ENCODE assay signal across 8 cellular contexts in the genomic region with DNA sequence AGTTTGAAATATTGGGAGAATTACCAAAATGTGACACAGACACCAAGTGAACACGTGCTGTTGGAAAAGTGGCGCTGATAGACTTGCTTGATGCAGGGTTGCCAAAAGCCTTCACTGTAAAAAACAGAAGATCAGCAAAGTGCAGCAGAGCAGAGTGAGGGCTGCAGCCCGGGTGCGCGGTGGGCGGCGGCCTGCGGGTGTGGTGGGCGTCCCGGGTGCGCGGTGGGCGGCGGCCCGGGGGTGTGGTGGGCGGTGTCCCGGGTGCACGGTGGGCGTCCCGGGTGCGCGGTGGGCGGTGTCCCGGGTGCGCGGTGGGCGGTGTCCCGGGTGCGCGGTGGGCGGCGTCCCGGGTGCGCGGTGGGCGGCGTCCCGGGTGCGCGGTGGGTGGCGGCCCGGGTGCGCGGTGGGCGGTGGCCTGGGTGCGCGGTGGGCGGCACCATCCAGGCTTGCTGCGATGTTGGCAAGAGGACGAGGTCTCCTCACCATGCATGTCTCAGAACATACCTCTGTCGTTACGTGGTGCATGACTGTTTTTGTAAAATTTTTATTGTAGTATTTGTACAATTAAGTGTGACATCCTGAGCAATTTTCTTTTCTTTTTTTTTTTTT. TPM values are rescaled to one million over a fixed set of nuclear protein-coding genes. Genes with fewer than 3 reads are reported as not detected.
DNase-seq lines count a peak whose midpoint lies in the region; ATAC-seq and TF ChIP-seq lines count a peak whose summit lies in the region.

No MANE protein-coding gene starts in this region.

- no peak overlapping the region for H3K9ac ChIP-seq in IMR-90 (ENCODE audit: low read depth, low read length)

- CTCF ChIA-PET in IMR-90 (lab: Yijun Ruan, JAX): no interaction called here

- peak; percentile 94 for ATAC-seq in IMR-90 (ENCODE audit: low read depth)
- ATAC-seq in upper lobe of left lung (ENCODE audit: low FRiP score in 2 of 2): peak in 1 of 2 donors; percentile 67
- no peak for ATAC-seq in gastrocnemius medialis

- POLR2A ChIA-PET in IMR-90 (lab: Charles Lee; ENCODE audit: unreplicated experiment): no interaction called here

- H2BK120ac ChIP-seq in IMR-90 (ENCODE audit: low read depth, low read length): no peak overlapping the region

- H4K91ac ChIP-seq in IMR-90 (ENCODE audit: insufficient read depth, low read depth, low read length): no peak overlapping the region

- TF ChIP-seq RAD21 in IMR-90 (IDR thresholded peaks at IDR 0.05; ENCODE audit: low read length): no peak

- H3K4me2 ChIP-seq in IMR-90 (ENCODE audit: low read depth, low read length): peak overlapping the region; percentile 66
- H3K4me2 ChIP-seq in hepatocyte: peak overlapping the region; percentile 65

- H3K56ac ChIP-seq in IMR-90 (ENCODE audit: extremely low read depth, insufficient read depth, low read length): no peak overlapping the region

- no peaks in the 10 kb centered on the region; a peak in 1 of 4 replicates for H3K79me1 ChIP-seq in IMR-90 (ENCODE audit: low read depth in 1 of 2, low read length in 2 of 2)

- H4K8ac ChIP-seq in IMR-90 (ENCODE audit: low read depth in 2 of 2, low read length in 2 of 2): no peak overlapping the region

- peak overlapping the region; percentile 64 for H3K4me3 ChIP-seq in ACC112 (ENCODE audit: low read depth, low read length)
- H3K4me3 ChIP-seq in IMR-90 (ENCODE audit: insufficient read depth, low read depth, low read length): peak overlapping the region; percentile 24
- H3K4me3 ChIP-seq in hepatocyte: no peak overlapping the region
- H3K4me3 ChIP-seq in upper lobe of left lung: peak overlapping the region in 3 of 4 donors; percentile 2 to 21 (median 13)
- H3K4me3 ChIP-seq in gastrocnemius medialis: no peak overlapping the region

- no peak overlapping the region for H3K18ac ChIP-seq in IMR-90 (ENCODE audit: low read depth, low read length)

- H2BK5ac ChIP-seq in IMR-90 (ENCODE audit: low read depth, low read length, poor library complexity, severe bottlenecking): no peak overlapping the region

- peaks cover 8% of the 10 kb centered on the region for H3K36me3 Mint-ChIP-seq in activated T-cell treated with anti-CD3 and anti-CD28 coated beads, Interleukin-2, amount 50 U/mL, for 24 hours (ENCODE audit: low read depth)

- peaks cover 17% of the 10 kb centered on the region for H3K4me1 Mint-ChIP-seq in activated T-cell treated with anti-CD3 and anti-CD28 coated beads, Interleukin-2, amount 50 U/mL, for 24 hours (ENCODE audit: low read depth)

- peak overlapping the region; percentile 12 for H3K27ac Mint-ChIP-seq in activated T-cell treated with anti-CD3 and anti-CD28 coated beads, Interleukin-2, amount 50 U/mL, for 24 hours

- H3K27me3 ChIP-seq in ACC112 (ENCODE audit: insufficient read depth, low read length) (no peaks in the 10 kb centered on the region), IMR-90 (ENCODE audit: control insufficient read depth, insufficient read depth, low read length) (no peaks in the 10 kb centered on the region), hepatocyte (no peaks in the 10 kb centered on the region), upper lobe of left lung (no peaks in the 10 kb centered on the region), gastrocnemius medialis (no peaks in the 10 kb centered on the region)

- no peak overlapping the region for H4K5ac ChIP-seq in IMR-90 (ENCODE audit: low read depth, low read length)

- H2AK9ac ChIP-seq in IMR-90 (replicated peaks; ENCODE audit: low read depth, low read length, poor library complexity): no peak overlapping the region

- no peak overlapping the region for H3K27ac ChIP-seq in ACC112 (ENCODE audit: low read depth, low read length)
- H3K27ac ChIP-seq in IMR-90 (ENCODE audit: insufficient read depth, low read length): no peak overlapping the region
- no peak overlapping the region for H3K27ac ChIP-seq in hepatocyte
- H3K27ac ChIP-seq in upper lobe of left lung: no peak overlapping the region
- H3K27ac ChIP-seq in gastrocnemius medialis: no peak overlapping the region

- H2AFZ ChIP-seq in ACC112 (ENCODE audit: low read length, unreplicated experiment) (no peak overlapping the region), IMR-90 (replicated peaks; ENCODE audit: low read length, poor library complexity) (peak overlapping the region; percentile 77), hepatocyte (no peak overlapping the region)

- H3K79me2 ChIP-seq in ACC112 (ENCODE audit: control insufficient read depth, insufficient read depth, low read length, unreplicated experiment): no peaks in the 10 kb centered on the region
- H3K79me2 ChIP-seq in hepatocyte: no peaks in the 10 kb centered on the region

- H3K36me3 ChIP-seq in ACC112 (ENCODE audit: insufficient read depth, low read length) (peaks cover 4% of the 10 kb centered on the region; the same call in 1 of the 2 replicates), IMR-90 (ENCODE audit: control insufficient read depth, insufficient read depth, low read length) (peaks cover 18% of the 10 kb centered on the region), hepatocyte (replicated peaks; ENCODE audit: insufficient read depth, low read depth) (no peaks in the 10 kb centered on the region), upper lobe of left lung (peaks cover 0 to 34% (median 27%) of the 10 kb centered on the region in 4 donors), gastrocnemius medialis (no peaks in the 10 kb centered on the region)

- intact Hi-C loops in IMR-90 (cut with micrococcal nuclease): no loop called here
- intact Hi-C loops in gastrocnemius medialis (cut with DNase I; ENCODE audit: low total_unique reads): no loop called here

- peaks cover 4% of the 10 kb centered on the region for H4K20me1 ChIP-seq in IMR-90 (ENCODE audit: insufficient read depth, low read length)
- no peaks in the 10 kb centered on the region for H4K20me1 ChIP-seq in hepatocyte (ENCODE audit: insufficient read depth, poor library complexity, severe bottlenecking)

- dilution Hi-C loops in IMR-90 (cut with HindIII; ENCODE audit: low sequenced_read_pairs, unreplicated experiment): no loop called here

- no peak for TF ChIP-seq POLR2A in IMR-90 (IDR thresholded peaks at IDR 0.05; ENCODE audit: low read depth, low read length)
- no peak for TF ChIP-seq POLR2A in upper lobe of left lung (IDR thresholded peaks at IDR 0.05)
- no peak for TF ChIP-seq POLR2A in gastrocnemius medialis (IDR thresholded peaks at IDR 0.05)

- in situ Hi-C loops in IMR-90 (cut with MboI; ENCODE audit: low sequenced_read_pairs): no loop called here
- in situ Hi-C loops in gastrocnemius medialis (cut with MboI; ENCODE audit: low sequenced_read_pairs in 4 of 4): loop anchor here in 2 of 4 donors (25.0 kb wide), 2 partner anchors 123 to 277 kb away; a partner anchor contains a TSS

- H3K14ac ChIP-seq in IMR-90 (replicated peaks; ENCODE audit: low read depth, low read length): no peak overlapping the region

- no peak overlapping the region for H2AK5ac ChIP-seq in IMR-90 (ENCODE audit: low read depth, low read length)

- WGBS in IMR-90 (ENCODE audit: extremely low coverage in 2 of 2, insufficient read length in 1 of 2), 2 experiments: no CpG with 5 or more reads among the region's 52 CpGs
- WGBS in hepatocyte (ENCODE audit: low lambda C conversion rate, missing lambda C conversion rate): 60% methylated on average over 17 of the region's 52 CpGs
- 5 to 19% methylated on average over 11 to 36 of the region's 52 CpGs for WGBS in upper lobe of left lung, 2 donors

- no TSS peak for BruUV-seq in IMR-90 (replicated peaks; lab: Mats Ljungman, UMichigan)

- peak; percentile 72 for DNase-seq in IMR-90
- peak; percentile 48 for DNase-seq in activated T-cell treated with anti-CD3 and anti-CD28 coated beads, Interleukin-2, amount 50 U/mL, for 24 hours
- DNase-seq in hepatocyte (ENCODE audit: low spot score): no peak
- DNase-seq in upper lobe of left lung: peak in 1 of 2 donors; percentile 88
- DNase-seq in RKO (ENCODE audit: low spot score): no peak
- no peak for DNase-seq in gastrocnemius medialis
- no peak for DNase-seq in NCI-H2107 treated with DMSO at 0.1 percent for 48 hours (lab: John Stamatoyannopoulos, UW; ENCODE audit: unreplicated experiment)

- peaks cover 7% of the 10 kb centered on the region for H3K4me1 ChIP-seq in ACC112 (ENCODE audit: control insufficient read depth, insufficient read depth, low read length, unreplicated experiment)
- peaks cover 2% of the 10 kb centered on the region; the same call in 1 of the 2 replicates for H3K4me1 ChIP-seq in IMR-90 (ENCODE audit: control insufficient read depth, insufficient read depth, low read length)
- H3K4me1 ChIP-seq in hepatocyte (ENCODE audit: insufficient read depth): no peaks in the 10 kb centered on the region
- peaks cover 0 to 14% (median 2%) of the 10 kb centered on the region in 4 donors for H3K4me1 ChIP-seq in upper lobe of left lung
- H3K4me1 ChIP-seq in gastrocnemius medialis: no peaks in the 10 kb centered on the region

- TF ChIP-seq CTCF in IMR-90 (conservative IDR thresholded peaks at IDR 0.05; ENCODE audit: low read depth, low read length) (no peak), hepatocyte (IDR thresholded peaks at IDR 0.05; ENCODE audit: poor library complexity) (no peak), upper lobe of left lung (IDR thresholded peaks at IDR 0.05) (no peak), gastrocnemius medialis (IDR thresholded peaks at IDR 0.05 in 4 of 5, conservative IDR thresholded peaks at IDR 0.05 in 1 of 5) (no peak)

- no peaks in the 10 kb centered on the region for H3K27me3 Mint-ChIP-seq in activated T-cell treated with anti-CD3 and anti-CD28 coated beads, Interleukin-2, amount 50 U/mL, for 24 hours

- no peak overlapping the region for H3K4me3 Mint-ChIP-seq in activated T-cell treated with anti-CD3 and anti-CD28 coated beads, Interleukin-2, amount 50 U/mL, for 24 hours

- H2BK15ac ChIP-seq in IMR-90 (ENCODE audit: low read depth, low read length): no peak overlapping the region

- H3K9me2 ChIP-seq in hepatocyte (replicated peaks; ENCODE audit: insufficient read depth): no peaks in the 10 kb centered on the region

- no peak for TF ChIP-seq EP300 in upper lobe of left lung (IDR thresholded peaks at IDR 0.05)

- H3K9me3 ChIP-seq in IMR-90 (ENCODE audit: control insufficient read depth, insufficient read depth, low read length) (no peaks in the 10 kb centered on the region), hepatocyte (ENCODE audit: low read depth) (no peaks in the 10 kb centered on the region), upper lobe of left lung (no peaks in the 10 kb centered on the region), gastrocnemius medialis (no peaks in the 10 kb centered on the region)

- H3K23ac ChIP-seq in IMR-90 (ENCODE audit: low read depth, low read length): no peak overlapping the region

- no peak overlapping the region for H2BK20ac ChIP-seq in IMR-90 (ENCODE audit: low read depth, low read length)

- H3K9me3 Mint-ChIP-seq in activated T-cell treated with anti-CD3 and anti-CD28 coated beads, Interleukin-2, amount 50 U/mL, for 24 hours: no peaks in the 10 kb centered on the region

- H3K4ac ChIP-seq in IMR-90 (ENCODE audit: low read depth, low read length): no peak overlapping the region

- H3K9me1 ChIP-seq in IMR-90 (ENCODE audit: insufficient read depth, low read length): peaks cover 3% of the 10 kb centered on the region

RNA-seq across cellular contexts. Expression of a gene that starts 34.1 kb away (rescaled TPM):
- total RNA-seq in IMR-90 (2012; rRNA removed): under 0.01 and 0.18 TPM in 2 replicates
- 0.10 and 0.11 TPM in 2 replicates for polyA plus RNA-seq in IMR-90 (2012; rRNA removed)
- 0.03 and 0.12 TPM in 2 replicates for polyA plus RNA-seq in IMR-90 (2012; cell fraction: cytosol; rRNA removed)
- 1.5 and 1.6 TPM in 2 replicates for polyA plus RNA-seq in IMR-90 (2012; cell fraction: nucleus; rRNA removed; ENCODE audit: low replicate concordance)
- total RNA-seq in hepatocyte: 0.52 TPM in 1 of 2 replicates, not detected in the other
- 0.76 and 1.2 TPM in 2 replicates for polyA plus RNA-seq in hepatocyte
- total RNA-seq in upper lobe of left lung: 1 to 10 TPM in 3 of 6 donors, not detected in 3; 1.2 to 2.1 (median 1.9) TPM
- not detected for total RNA-seq in gastrocnemius medialis

RNA-seq across cellular contexts. Expression of a gene that starts 49.7 kb away (rescaled TPM):
- total RNA-seq in IMR-90 (2012; rRNA removed): 15.3 and 15.6 TPM in 2 replicates
- 32.2 and 35.1 TPM in 2 replicates for polyA plus RNA-seq in IMR-90 (2012; rRNA removed)
- polyA plus RNA-seq in IMR-90 (2012; cell fraction: cytosol; rRNA removed): 21.8 and 38.1 TPM in 2 replicates
- polyA plus RNA-seq in IMR-90 (2012; cell fraction: nucleus; rRNA removed; ENCODE audit: low replicate concordance): 145 and 229 TPM in 2 replicates
- 31.9 and 41.1 TPM in 2 replicates for total RNA-seq in hepatocyte
- polyA plus RNA-seq in hepatocyte: 53.1 and 54.5 TPM in 2 replicates
- total RNA-seq in upper lobe of left lung: 100 to 1,000 TPM in 2 of 6 donors, 10 to 100 TPM in 4; 53.4 to 204 (median 86.5) TPM
- total RNA-seq in gastrocnemius medialis: 100 to 1,000 TPM in 1 of 4 donors, 10 to 100 TPM in 3; 81.0 to 115 (median 93.1) TPM

RNA-seq across cellular contexts. Expression of a gene that starts 55.4 kb away (rescaled TPM):
- total RNA-seq in IMR-90 (2012; rRNA removed) (19.4 and 21.5 TPM in 2 replicates), hepatocyte (33.3 and 48.1 TPM in 2 replicates), upper lobe of left lung (100 to 1,000 TPM in 2 of 6 donors, 10 to 100 TPM in 4; 64.8 to 315 (median 94.9) TPM), gastrocnemius medialis (10 to 100 TPM; 18.2 to 30.8 (median 28.2) TPM)
- polyA plus RNA-seq in IMR-90 (2012; rRNA removed) (61.6 and 74.5 TPM in 2 replicates), hepatocyte (52.7 and 72.4 TPM in 2 replicates)
- 55.0 and 55.6 TPM in 2 replicates for polyA plus RNA-seq in IMR-90 (2012; cell fraction: cytosol; rRNA removed)
- 408 and 869 TPM in 2 replicates for polyA plus RNA-seq in IMR-90 (2012; cell fraction: nucleus; rRNA removed; ENCODE audit: low replicate concordance)

Comparison
In these comparisons a context has a peak if more than half of its experiments do, and no peak if none do; other contexts are left out.
1. H3K4me3 ChIP-seq: peak in ACC112 (single experiment), IMR-90 (single experiment) and upper lobe of left lung (3 of 4); none in hepatocyte (single experiment) and gastrocnemius medialis (0 of 4).
2. DNase-seq: peak in IMR-90 (single experiment) and activated T-cell treated with anti-CD3 and anti-CD28 coated beads, Interleukin-2, amount 50 U/mL, for 24 hours (single experiment); none in hepatocyte (single experiment), RKO (single experiment), gastrocnemius medialis (0 of 2) and NCI-H2107 treated with DMSO at 0.1 percent for 48 hours (single experiment).